ENCODE assay signal across 13 cellular contexts in genomic region chr2:216490061-216490460, GRCh38. TPM values are rescaled to one million over a fixed set of nuclear protein-coding genes. Genes with fewer than 3 reads are reported as not detected.
DNase-seq lines count a peak whose midpoint lies in the region; ATAC-seq and TF ChIP-seq lines count a peak whose summit lies in the region.
"Had no signal": no experiment of that assay in that cellular context is flagged by ENCODE, and none has a peak within 500 bp of the region (broad histone marks: within the 10 kb centered on the region; RNA-seq: fewer than 3 reads in every experiment).

No MANE protein-coding gene starts in this region.

- H3K79me1 ChIP-seq in IMR-90 (ENCODE audit: low read depth in 1 of 2, low read length in 2 of 2): peaks cover 0 to 17% of the 10 kb centered on the region in 2 experiments; a peak in 2 of 4 replicates

- peak overlapping the region; percentile 25 for H3K27ac Mint-ChIP-seq in activated naive CD8-positive, alpha-beta T cell treated with anti-CD3 and anti-CD28 coated beads, Interleukin-2, amount 50 U/mL, for 24 hours
- H3K27ac Mint-ChIP-seq: activated T-helper 1 cell treated with anti-CD3 and anti-CD28 coated beads, Interleukin-12 subunit alpha, Interleukin-12 subunit beta, Interleukin-2, Interleukin-4 antibody, amounts not matched to agents 30 ng/mL and 10 ng/mL and 1 ng/mL, durations not matched to agents 14 hours and 24 hours and 36 hours had no signal

- no peak overlapping the region for H3K4me3 Mint-ChIP-seq in activated naive CD8-positive, alpha-beta T cell treated with anti-CD3 and anti-CD28 coated beads, Interleukin-2, amount 50 U/mL, for 24 hours
- H3K4me3 Mint-ChIP-seq: activated T-helper 1 cell treated with anti-CD3 and anti-CD28 coated beads, Interleukin-12 subunit alpha, Interleukin-12 subunit beta, Interleukin-2, Interleukin-4 antibody, amounts not matched to agents 30 ng/mL and 10 ng/mL and 1 ng/mL, durations not matched to agents 14 hours and 24 hours and 36 hours had no signal

- DNase-seq in AG08396 (ENCODE audit: low spot score): peak; percentile 46
- peak; percentile 80 for DNase-seq in IMR-90
- DNase-seq in activated naive CD8-positive, alpha-beta T cell treated with anti-CD3 and anti-CD28 coated beads, Interleukin-2, amount 50 U/mL, for 24 hours: no peak
- peak; percentile 65 to 85 for DNase-seq in foreskin fibroblast
- DNase-seq in amniotic stem cell (lab: John Stamatoyannopoulos, UW): no peak
- no peak for DNase-seq in T-helper 9 cell
- DNase-seq: activated CD4-positive, alpha-beta T cell treated with anti-CD3 and anti-CD28 coated beads for 1 hour; NCI-H2081 had no signal

- H3K27me3 Mint-ChIP-seq in activated naive CD8-positive, alpha-beta T cell treated with anti-CD3 and anti-CD28 coated beads, Interleukin-2, amount 50 U/mL, for 24 hours: no peaks in the 10 kb centered on the region

- peaks cover 16% of the 10 kb centered on the region for H3K9me1 ChIP-seq in IMR-90 (ENCODE audit: insufficient read depth, low read length)

- 0 out of 2 replicates have a peak overlapping the region, but pooled peaks have one; percentile 4 for H3K4me2 ChIP-seq in IMR-90 (ENCODE audit: low read depth, low read length)

- H3K36me3 Mint-ChIP-seq in activated naive CD8-positive, alpha-beta T cell treated with anti-CD3 and anti-CD28 coated beads, Interleukin-2, amount 50 U/mL, for 24 hours (ENCODE audit: low read depth): no peaks in the 10 kb centered on the region

- no peak overlapping the region for H4K8ac ChIP-seq in IMR-90 (ENCODE audit: low read depth in 2 of 2, low read length in 2 of 2)

- 0 out of 3 replicates have a peak overlapping the region, but pooled peaks have one; percentile 16 for H2BK15ac ChIP-seq in IMR-90 (ENCODE audit: low read depth, low read length)

- H3K27ac ChIP-seq in IMR-90 (ENCODE audit: insufficient read depth, low read length): no peak overlapping the region
- H3K27ac ChIP-seq: C4-2B had no signal

- peak overlapping the region; percentile 59; the same call in 1 of the 2 replicates for H2BK120ac ChIP-seq in IMR-90 (ENCODE audit: low read depth, low read length)

- 0 out of 2 replicates have a peak overlapping the region, but pooled peaks have one; percentile 74 for H3K14ac ChIP-seq in IMR-90 (replicated peaks; ENCODE audit: low read depth, low read length)

- no peak overlapping the region for H2AK9ac ChIP-seq in IMR-90 (replicated peaks; ENCODE audit: low read depth, low read length, poor library complexity)

- peak overlapping the region; percentile 39; the same call in 1 of the 2 replicates for H3K18ac ChIP-seq in IMR-90 (ENCODE audit: low read depth, low read length)

- peak overlapping the region; percentile 0 for H2BK5ac ChIP-seq in IMR-90 (ENCODE audit: low read depth, low read length, poor library complexity, severe bottlenecking)

- in situ Hi-C loops in IMR-90 (cut with MboI; ENCODE audit: low sequenced_read_pairs): no loop called here

- no peak overlapping the region for H3K4me3 ChIP-seq in IMR-90 (ENCODE audit: insufficient read depth, low read depth, low read length)
- H3K4me3 ChIP-seq in foreskin fibroblast (ENCODE audit: low read depth in 1 of 2, low read length in 2 of 2): no peak overlapping the region

- H3K36me3 ChIP-seq in IMR-90 (ENCODE audit: control insufficient read depth, insufficient read depth, low read length): no peaks in the 10 kb centered on the region

- intact Hi-C loops in IMR-90 (cut with micrococcal nuclease): no loop called here

- peaks cover 7% of the 10 kb centered on the region for H3K4me1 Mint-ChIP-seq in activated naive CD8-positive, alpha-beta T cell treated with anti-CD3 and anti-CD28 coated beads, Interleukin-2, amount 50 U/mL, for 24 hours

- no peak for TF ChIP-seq RAD21 in IMR-90 (IDR thresholded peaks at IDR 0.05; ENCODE audit: low read length)

- dilution Hi-C loops in IMR-90 (cut with HindIII; ENCODE audit: low sequenced_read_pairs, unreplicated experiment): no loop called here

- no TSS peak for BruUV-seq in IMR-90 (replicated peaks; lab: Mats Ljungman, UMichigan)

- 0 out of 2 replicates have a peak overlapping the region, but pooled peaks have one; percentile 2 for H3K23ac ChIP-seq in IMR-90 (ENCODE audit: low read depth, low read length)

- no peaks in the 10 kb centered on the region for H3K27me3 ChIP-seq in IMR-90 (ENCODE audit: control insufficient read depth, insufficient read depth, low read length)

- no peaks in the 10 kb centered on the region for H3K9me3 Mint-ChIP-seq in activated naive CD8-positive, alpha-beta T cell treated with anti-CD3 and anti-CD28 coated beads, Interleukin-2, amount 50 U/mL, for 24 hours
- H3K9me3 Mint-ChIP-seq: activated T-helper 1 cell treated with anti-CD3 and anti-CD28 coated beads, Interleukin-12 subunit alpha, Interleukin-12 subunit beta, Interleukin-2, Interleukin-4 antibody, amounts not matched to agents 30 ng/mL and 10 ng/mL and 1 ng/mL, durations not matched to agents 14 hours and 24 hours and 36 hours had no signal

- no peak overlapping the region for H4K5ac ChIP-seq in IMR-90 (ENCODE audit: low read depth, low read length)

- H3K4me1 ChIP-seq in IMR-90 (ENCODE audit: control insufficient read depth, insufficient read depth, low read length): peaks cover 13% of the 10 kb centered on the region

- H3K9ac ChIP-seq in IMR-90 (ENCODE audit: low read depth, low read length): no peak overlapping the region

- no peak overlapping the region for H3K56ac ChIP-seq in IMR-90 (ENCODE audit: extremely low read depth, insufficient read depth, low read length)

- TF ChIP-seq POLR2A in IMR-90 (IDR thresholded peaks at IDR 0.05; ENCODE audit: low read depth, low read length): no peak

- no peaks in the 10 kb centered on the region for H3K9me3 ChIP-seq in IMR-90 (ENCODE audit: control insufficient read depth, insufficient read depth, low read length)

- H2BK20ac ChIP-seq in IMR-90 (ENCODE audit: low read depth, low read length): peak overlapping the region; percentile 88; the same call in 1 of the 2 replicates

- CTCF ChIA-PET in IMR-90 (lab: Yijun Ruan, JAX): no interaction called here

- H4K91ac ChIP-seq in IMR-90 (ENCODE audit: insufficient read depth, low read depth, low read length): no peak overlapping the region

- WGBS in IMR-90 (ENCODE audit: extremely low coverage in 2 of 2, insufficient read length in 1 of 2), 2 experiments: no CpG with 5 or more reads among the region's 1 CpG

- 0 out of 2 replicates have a peak overlapping the region, but pooled peaks have one; percentile 30 for H3K4ac ChIP-seq in IMR-90 (ENCODE audit: low read depth, low read length)

- no peak overlapping the region for H2AK5ac ChIP-seq in IMR-90 (ENCODE audit: low read depth, low read length)

- peak; percentile 38 for ATAC-seq in IMR-90 (ENCODE audit: low read depth)
- ATAC-seq in activated naive CD8-positive, alpha-beta T cell treated with anti-CD3 and anti-CD28 coated beads, Interleukin-2, amount 50 U/mL, for 24 hours: no peak
- no peak for ATAC-seq in GM21360 (IDR thresholded peaks at IDR 0.05; ENCODE audit: unreplicated experiment)
- ATAC-seq in HG03565 (IDR thresholded peaks at IDR 0.05; ENCODE audit: unreplicated experiment): no peak
- ATAC-seq: Panc1 had no signal

- H4K20me1 ChIP-seq in IMR-90 (ENCODE audit: insufficient read depth, low read length): no peaks in the 10 kb centered on the region

- POLR2A ChIA-PET in IMR-90 (lab: Charles Lee; ENCODE audit: unreplicated experiment): no interaction called here

- TF ChIP-seq CTCF in IMR-90 (conservative IDR thresholded peaks at IDR 0.05; ENCODE audit: low read depth, low read length) (no peak), foreskin fibroblast (IDR thresholded peaks at IDR 0.05; ENCODE audit: low read depth, low read length) (no peak)

- no peak overlapping the region for H2AFZ ChIP-seq in IMR-90 (replicated peaks; ENCODE audit: low read length, poor library complexity)

TF ChIP-seq in IMR-90, 13 proteins besides CTCF, POLR2A, EP300 and RAD21:
- TF ChIP-seq CHD1 (IDR thresholded peaks at IDR 0.05; ENCODE audit: low read depth, low read length): no peak
- no peak for TF ChIP-seq ELK1 (IDR thresholded peaks at IDR 0.05; ENCODE audit: borderline replicate concordance, low read depth, low read length)
- no peak for TF ChIP-seq MAFK (IDR thresholded peaks at IDR 0.05; ENCODE audit: low read depth, low read length)
- TF ChIP-seq BHLHE40 (IDR thresholded peaks at IDR 0.05; ENCODE audit: low read depth, low read length): no peak
- TF ChIP-seq CEBPB (IDR thresholded peaks at IDR 0.05; ENCODE audit: low read depth, low read length): peak; percentile 79
- TF ChIP-seq USF2 (IDR thresholded peaks at IDR 0.05; ENCODE audit: low read depth, low read length): no peak
- no peak for TF ChIP-seq NFE2L2 (IDR thresholded peaks at IDR 0.05; ENCODE audit: low read depth, low read length)
- TF ChIP-seq SMC3 (IDR thresholded peaks at IDR 0.05; ENCODE audit: low read depth, low read length): no peak
- TF ChIP-seq FOS (IDR thresholded peaks at IDR 0.05; ENCODE audit: low read depth, low read length): peak; percentile 45; the same call in 1 of the 2 replicates
- no peak for TF ChIP-seq MXI1 (IDR thresholded peaks at IDR 0.05; ENCODE audit: borderline replicate concordance, low read depth, low read length)
- TF ChIP-seq MAZ (IDR thresholded peaks at IDR 0.05; ENCODE audit: borderline replicate concordance, low read depth, low read length): no peak
- TF ChIP-seq RCOR1 (IDR thresholded peaks at IDR 0.05; ENCODE audit: insufficient replicate concordance, low read length): no peak
- TF ChIP-seq RFX5 (IDR thresholded peaks at IDR 0.05; ENCODE audit: low read depth, low read length): no peak

RNA-seq across cellular contexts. Expression of gene RPL37A, which starts 8.6 kb away (rescaled TPM):
- 341 and 804 TPM in 2 replicates for total RNA-seq in IMR-90 (2012; rRNA removed)
- 1,504 and 1,572 TPM in 2 replicates for polyA plus RNA-seq in IMR-90 (2012; rRNA removed)
- 2,705 and 5,319 TPM in 2 replicates for polyA plus RNA-seq in IMR-90 (2012; cell fraction: cytosol; rRNA removed)
- polyA plus RNA-seq in IMR-90 (2012; cell fraction: nucleus; rRNA removed; ENCODE audit: low replicate concordance): 530 and 1,168 TPM in 2 replicates

Comparison
In these comparisons a context has a peak if more than half of its experiments do, and no peak if none do; other contexts are left out.
1. DNase-seq: peak in AG08396 (single experiment), IMR-90 (single experiment) and foreskin fibroblast (2 of 2); none in activated naive CD8-positive, alpha-beta T cell treated with anti-CD3 and anti-CD28 coated beads, Interleukin-2, amount 50 U/mL, for 24 hours (single experiment), amniotic stem cell (single experiment) and T-helper 9 cell (single experiment).